8 cellular contexts compared by ENCODE assay signal in genomic region chr15:92819312-92820232, GRCh38.
DNase-seq lines count a peak whose midpoint lies in the region; ATAC-seq, FAIRE-seq and TF ChIP-seq lines count a peak whose summit lies in the region.

No MANE protein-coding gene starts in this region.

- H3K27me3 Mint-ChIP-seq in CD8-positive, alpha-beta T cell (ENCODE audit: low read depth): no peaks in the 10 kb centered on the region

- TF ChIP-seq POLR2A in gastroesophageal sphincter (IDR thresholded peaks at IDR 0.05): no peak

- no peaks in the 10 kb centered on the region for H3K36me3 ChIP-seq in CD8-positive, alpha-beta T cell (ENCODE audit: insufficient read depth, low read length)
- no peaks in the 10 kb centered on the region for H3K36me3 ChIP-seq in gastroesophageal sphincter

- POLR2A ChIA-PET in CD8-positive, alpha-beta T cell (lab: Charles Lee): interaction anchor here (0.6 to 6.0 kb wide), 11 partner anchors 9 to 96 kb away, joined by 3 to 74 read pairs (median 7); partner anchors contain the start of gene CHD2

- TF ChIP-seq CTCF in CD8-positive, alpha-beta T cell (IDR thresholded peaks at IDR 0.05): no peak
- TF ChIP-seq CTCF in gastroesophageal sphincter (IDR thresholded peaks at IDR 0.05): no peak

- H3K4me3 Mint-ChIP-seq in CD8-positive, alpha-beta T cell: peak overlapping the region; percentile 87

- H3K9me3 ChIP-seq in CD8-positive, alpha-beta T cell (ENCODE audit: low read length): no peaks in the 10 kb centered on the region
- H3K9me3 ChIP-seq in gastroesophageal sphincter: no peaks in the 10 kb centered on the region

- WGBS in gastroesophageal sphincter (ENCODE audit: low coverage in 1 of 2), 2 donors: 27 to 34% methylated on average over 14 to 16 of the region's 16 CpGs

- no peaks in the 10 kb centered on the region for H3K9me3 Mint-ChIP-seq in CD8-positive, alpha-beta T cell

- H3K27ac Mint-ChIP-seq in CD8-positive, alpha-beta T cell: peak overlapping the region; percentile 94

- CTCF ChIA-PET in CD8-positive, alpha-beta T cell (lab: Charles Lee): interaction anchor here (1.0 to 3.5 kb wide), 9 partner anchors 8 to 98 kb away, joined by 3 to 15 read pairs (median 4); no protein-coding TSS in a partner anchor

- intact Hi-C loops in CD8-positive, alpha-beta T cell (cut with DNase I, micrococcal nuclease): loop anchor here (1.0 kb wide), 3 partner anchors 10 to 63 kb away; no protein-coding TSS in a partner anchor

- H3K4me1 ChIP-seq in CD8-positive, alpha-beta T cell (ENCODE audit: insufficient read depth, low read length): peaks cover 52% of the 10 kb centered on the region
- peaks cover 5 to 26% (median 12%) of the 10 kb centered on the region in 3 donors for H3K4me1 ChIP-seq in gastroesophageal sphincter

- ATAC-seq in CD8-positive, alpha-beta T cell: peak; percentile 30
- ATAC-seq in HG03280 (IDR thresholded peaks at IDR 0.05; ENCODE audit: unreplicated experiment): peak; percentile 12
- ATAC-seq in gastroesophageal sphincter: no peak
- no peak for ATAC-seq in GM19463 (IDR thresholded peaks at IDR 0.05; ENCODE audit: unreplicated experiment)
- no peak for ATAC-seq in GM19467 (IDR thresholded peaks at IDR 0.05; ENCODE audit: unreplicated experiment)

- DNase-seq in CD8-positive, alpha-beta T cell: no peak
- DNase-seq in pons (ENCODE audit: low spot score): peak; percentile 76
- no peak for DNase-seq in activated CD8-positive, alpha-beta memory T cell treated with anti-CD3 and anti-CD28 coated beads for 24 hours

- FAIRE-seq in TTC549 (lab: Jason Lieb, UNC): peak; percentile 17

- H3K27ac ChIP-seq in CD8-positive, alpha-beta T cell (ENCODE audit: low read depth, low read length): peak overlapping the region; percentile 75
- peak overlapping the region; percentile 76 to 86 (median 84) for H3K27ac ChIP-seq in gastroesophageal sphincter

- no peaks in the 10 kb centered on the region for H3K36me3 Mint-ChIP-seq in CD8-positive, alpha-beta T cell

- H3K27me3 ChIP-seq in CD8-positive, alpha-beta T cell (ENCODE audit: insufficient read depth, low read length): no peaks in the 10 kb centered on the region
- H3K27me3 ChIP-seq in gastroesophageal sphincter: no peaks in the 10 kb centered on the region

- peaks cover 52% of the 10 kb centered on the region for H3K4me1 Mint-ChIP-seq in CD8-positive, alpha-beta T cell (ENCODE audit: low read depth)

- TF ChIP-seq EP300 in gastroesophageal sphincter (IDR thresholded peaks at IDR 0.05): no peak

- peak overlapping the region; percentile 64 for H3K4me3 ChIP-seq in CD8-positive, alpha-beta T cell (ENCODE audit: low read depth, low read length)
- peak overlapping the region; percentile 37 to 46 for H3K4me3 ChIP-seq in gastroesophageal sphincter

Comparison
In these comparisons a context has a peak if more than half of its experiments do, and no peak if none do; other contexts are left out.
1. ATAC-seq: peak in CD8-positive, alpha-beta T cell (single experiment) and HG03280 (single experiment); none in gastroesophageal sphincter (single experiment), GM19463 (single experiment) and GM19467 (single experiment).